ENCODE assay signal across 8 cellular contexts in the genomic region with DNA sequence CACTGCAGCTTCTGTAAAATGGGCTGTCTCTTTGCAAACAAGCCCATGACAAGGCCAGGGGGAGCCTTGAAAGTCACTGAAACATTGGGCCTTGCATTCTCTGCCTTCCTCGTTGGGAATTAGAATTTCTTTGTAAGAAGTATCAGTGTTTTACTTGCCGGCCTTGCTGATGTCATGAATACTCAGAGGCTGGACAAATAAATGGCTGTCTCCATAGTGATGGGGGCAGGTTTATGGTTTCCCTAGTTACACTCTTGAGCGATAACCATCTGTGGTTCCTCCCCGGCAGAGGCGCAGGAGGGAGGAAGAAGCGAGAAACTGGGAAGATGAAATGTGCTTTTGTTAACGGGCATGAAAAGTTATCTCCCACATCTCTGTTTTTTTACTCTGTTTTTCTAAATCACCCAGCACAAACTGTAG.
DNase-seq lines count a peak whose midpoint lies in the region; ATAC-seq, FAIRE-seq and TF ChIP-seq lines count a peak whose summit lies in the region.

No MANE protein-coding gene starts in this region.

- H3K9me3 ChIP-seq in HAP-1 (no peaks in the 10 kb centered on the region), SJSA1 (replicated peaks) (no peaks in the 10 kb centered on the region), stomach (no peaks in the 10 kb centered on the region)

- H3K4me3 ChIP-seq in HAP-1: no peak overlapping the region
- H3K4me3 ChIP-seq in SJSA1: no peak overlapping the region
- no peak overlapping the region for H3K4me3 ChIP-seq in stomach

- ATAC-seq in left lobe of liver: no peak

- no peak for TF ChIP-seq EP300 in stomach (IDR thresholded peaks at IDR 0.05)

- H3K27me3 ChIP-seq in HAP-1 (ENCODE audit: low read depth): no peaks in the 10 kb centered on the region; the same call in 1 of the 2 replicates
- no peaks in the 10 kb centered on the region for H3K27me3 ChIP-seq in SJSA1 (replicated peaks)
- H3K27me3 ChIP-seq in stomach: no peaks in the 10 kb centered on the region

- TF ChIP-seq CTCF in RWPE1 (conservative IDR thresholded peaks at IDR 0.05; ENCODE audit: low read depth): no peak
- TF ChIP-seq CTCF in stomach (IDR thresholded peaks at IDR 0.05): no peak

- intact Hi-C loops in stomach (cut with DNase I; ENCODE audit: low total_unique reads): no loop called here

- in situ Hi-C loops in HAP-1 (cut with MboI; ENCODE audit: low sequenced_read_pairs): no loop called here

- H3K4me1 ChIP-seq in HAP-1 (peaks cover 12% of the 10 kb centered on the region), SJSA1 (replicated peaks) (peaks cover 12% of the 10 kb centered on the region), stomach (no peaks in the 10 kb centered on the region)

- POLR2A ChIA-PET in RWPE1 (lab: Yijun Ruan, JAX; ENCODE audit: low non-redundant PET): no interaction called here

- FAIRE-seq in islet of Langerhans (lab: Jason Lieb, UNC): peak; percentile 98

- DNase-seq in DMS79 treated with DMSO at 0.1 percent for 48 hours (lab: John Stamatoyannopoulos, UW) (peak; percentile 52), HAP-1 (ENCODE audit: low spot score in 2 of 2) (peak; percentile 47 to 62), SJSA1 (ENCODE audit: low read depth in 1 of 2, low spot score in 2 of 2) (peak; percentile 87 to 88), RWPE1 (ENCODE audit: low spot score) (no peak), stomach (no peak), left lobe of liver (ENCODE audit: low spot score) (no peak), activated gamma-delta T cell treated with Interleukin-2 at 50 U/mL for 16 hours (no peak)

- TF ChIP-seq POLR2A in stomach (IDR thresholded peaks at IDR 0.05): no peak

- H3K27ac ChIP-seq in SJSA1 (peak overlapping the region; percentile 50), RWPE1 (no peak overlapping the region), stomach (no peak overlapping the region)

- CTCF ChIA-PET in RWPE1 (lab: Yijun Ruan, JAX): no interaction called here

- H3K36me3 ChIP-seq in HAP-1 (replicated peaks) (no peaks in the 10 kb centered on the region), SJSA1 (no peaks in the 10 kb centered on the region), stomach (no peaks in the 10 kb centered on the region)

- 24 to 33% (median 26%) methylated on average over 7 of the region's 7 CpGs for WGBS in stomach, 5 donors

Comparison
In these comparisons a context has a peak if more than half of its experiments do, and no peak if none do; other contexts are left out.
1. DNase-seq: peak in DMS79 treated with DMSO at 0.1 percent for 48 hours (single experiment), HAP-1 (2 of 2) and SJSA1 (2 of 2); none in RWPE1 (single experiment), stomach (single experiment), left lobe of liver (single experiment) and activated gamma-delta T cell treated with Interleukin-2 at 50 U/mL for 16 hours (single experiment).